Comparison of ENCODE assay signal across 8 cellular contexts in genomic region chr2:206765242-206766056, GRCh38.
DNase-seq lines count a peak whose midpoint lies in the region; ATAC-seq and TF ChIP-seq lines count a peak whose summit lies in the region.

FASTKD2 (plus strand) TSS chr2:206765606; CDS start chr2:206766694, 1,088 bp downstream.
MDH1B (minus strand) TSS chr2:206765328; CDS start chr2:206765271, 57 bp downstream.

- TF ChIP-seq POLR2A in GM18951 (IDR thresholded peaks at IDR 0.05; ENCODE audit: extremely low read depth, insufficient read depth, insufficient read length) = peak; percentile 79

- in situ Hi-C loops in GM18951 (cut with MboI; ENCODE audit: low sequenced_read_pairs, unreplicated experiment) = no loop called here

- peak within 1 kb of the TSS; percentile 91 for H3K27ac Mint-ChIP-seq in central memory CD8-positive, alpha-beta T cell (ENCODE audit: low read depth)

- H3K36me3 Mint-ChIP-seq in central memory CD8-positive, alpha-beta T cell (ENCODE audit: insufficient read depth) = peaks cover 16% of the 10 kb centered on the region

- no peak within 1 kb of the TSS for H3K4me3 Mint-ChIP-seq in central memory CD8-positive, alpha-beta T cell

- H3K9me3 Mint-ChIP-seq in central memory CD8-positive, alpha-beta T cell = no peaks in the 10 kb centered on the region

- H3K27me3 Mint-ChIP-seq in central memory CD8-positive, alpha-beta T cell = no peaks in the 10 kb centered on the region

- peak; percentile 93 for DNase-seq in AG08396 (ENCODE audit: low spot score)
- DNase-seq in NCI-H345 (lab: John Stamatoyannopoulos, UW) = peak; percentile 85
- DNase-seq in activated CD4-positive, CD25-positive, alpha-beta regulatory T cell treated with anti-CD3 and anti-CD28 coated beads, Interleukin-2, amount 50 U/mL, for 16 hours (ENCODE audit: low read depth, low spot score) = peak; percentile 62
- DNase-seq in central memory CD8-positive, alpha-beta T cell (ENCODE audit: low spot score in 2 of 2) = peak; percentile 66 to 78
- DNase-seq in islet precursor cell = peak; percentile 93
- peak; percentile 78 for DNase-seq in stimulated activated CD4-positive, alpha-beta T cell treated with anti-CD3 and anti-CD28 coated beads, Interleukin-12 subunit alpha, Interleukin-12 subunit beta, amount 100 ng/mL, for 4 hours

- peak; percentile 95 for ATAC-seq in HG03196 (IDR thresholded peaks at IDR 0.05; ENCODE audit: unreplicated experiment)
- ATAC-seq in central memory CD8-positive, alpha-beta T cell (replicated peaks; ENCODE audit: extremely low read depth, poor library complexity, severe bottlenecking) = peak; percentile 90

- H3K4me1 Mint-ChIP-seq in central memory CD8-positive, alpha-beta T cell = peaks cover 16% of the 10 kb centered on the region

Comparison
In these comparisons a context has a peak if more than half of its experiments do, and no peak if none do; other contexts are left out.
1. Peak in every context shown above with its lines: DNase-seq and ATAC-seq.